Comparison of ENCODE assay signal across 25 cellular contexts in genomic region chr6:30895343-30895742, GRCh38. TPM values are rescaled to one million over a fixed set of nuclear protein-coding genes. Genes with fewer than 3 reads are reported as not detected.
"Had no signal": no experiment of that assay in that cellular context is flagged by ENCODE, and none has a peak within 500 bp of the region (broad histone marks: within the 10 kb centered on the region; RNA-seq: fewer than 3 reads in every experiment).

No MANE protein-coding gene starts in this region.

- H3K27ac Mint-ChIP-seq: activated CD4-positive, alpha-beta memory T cell treated with anti-CD3 and anti-CD28 coated beads, Interleukin-2, amount 10 ng/mL, durations not matched to agents 7 days and 5 days; activated naive CD4-positive, alpha-beta T cell treated with anti-CD3 and anti-CD28 coated beads for 36 hours; activated T-cell treated with anti-CD3 and anti-CD28 coated beads, Interleukin-2, amount 50 U/mL, for 24 hours; activated T-helper 2 cell treated with anti-CD3 and anti-CD28 coated beads, Interferon-gamma antibody, Interleukin-2, Interleukin-4, amounts not matched to agents 10 μg/mL and 5 μg/mL and 100 μg/mL, durations not matched to agents 14 hours and 24 hours and 36 hours; T-helper 2 cell treated with Interferon-gamma antibody and Interleukin-4, amounts not matched to agents 5 μg/mL and 100 μg/mL, for 36 hours had no signal

- H3K27ac ChIP-seq: coronary artery, gastrocnemius medialis, heart right ventricle, left ventricle myocardium inferior, ovary, suprapubic skin, vagina had no signal

- H3K4me3 ChIP-seq: coronary artery, gastrocnemius medialis, heart right ventricle, left ventricle myocardium inferior, ovary, suprapubic skin, vagina had no signal

- DNase-seq: activated CD4-positive, alpha-beta memory T cell treated with anti-CD3 and anti-CD28 coated beads, Interleukin-2, amount 10 ng/mL, durations not matched to agents 7 days and 5 days; activated CD4-positive, alpha-beta T cell treated with anti-CD3 and anti-CD28 coated beads for 4 hours; activated naive CD4-positive, alpha-beta T cell treated with anti-CD3 and anti-CD28 coated beads for 36 hours; activated T-cell treated with anti-CD3 and anti-CD28 coated beads, Interleukin-2, amount 50 U/mL, for 24 hours; gastrocnemius medialis; heart right ventricle; kidney glomerular epithelial cell; left ventricle myocardium inferior; stimulated activated CD4-positive, alpha-beta T cell treated with anti-CD3 and anti-CD28 coated beads, Interleukin-4, amount 100 ng/mL, for 4 hours; stimulated activated naive CD4-positive, alpha-beta T cell; trophoblast cell had no signal

- H3K9me3 Mint-ChIP-seq: activated CD4-positive, alpha-beta memory T cell treated with anti-CD3 and anti-CD28 coated beads, Interleukin-2, amount 10 ng/mL, durations not matched to agents 7 days and 5 days; activated naive CD4-positive, alpha-beta T cell treated with anti-CD3 and anti-CD28 coated beads for 36 hours; activated T-cell treated with anti-CD3 and anti-CD28 coated beads, Interleukin-2, amount 50 U/mL, for 24 hours; activated T-helper 2 cell treated with anti-CD3 and anti-CD28 coated beads, Interferon-gamma antibody, Interleukin-2, Interleukin-4, amounts not matched to agents 10 μg/mL and 5 μg/mL and 100 μg/mL, durations not matched to agents 14 hours and 24 hours and 36 hours; central memory CD8-positive, alpha-beta T cell; memory B cell; T-helper 2 cell treated with Interferon-gamma antibody and Interleukin-4, amounts not matched to agents 5 μg/mL and 100 μg/mL, for 36 hours had no signal

- H3K4me1 Mint-ChIP-seq: activated CD4-positive, alpha-beta memory T cell treated with anti-CD3 and anti-CD28 coated beads, Interleukin-2, amount 10 ng/mL, durations not matched to agents 7 days and 5 days; central memory CD8-positive, alpha-beta T cell had no signal

- H3K9me3 ChIP-seq: gastrocnemius medialis, heart right ventricle, left ventricle myocardium inferior, ovary, suprapubic skin, vagina had no signal

- H3K4me3 Mint-ChIP-seq: activated CD4-positive, alpha-beta memory T cell treated with anti-CD3 and anti-CD28 coated beads, Interleukin-2, amount 10 ng/mL, durations not matched to agents 7 days and 5 days; activated naive CD4-positive, alpha-beta T cell treated with anti-CD3 and anti-CD28 coated beads for 36 hours; activated T-cell treated with anti-CD3 and anti-CD28 coated beads, Interleukin-2, amount 50 U/mL, for 24 hours; central memory CD8-positive, alpha-beta T cell; memory B cell; T-helper 2 cell treated with Interferon-gamma antibody and Interleukin-4, amounts not matched to agents 5 μg/mL and 100 μg/mL, for 36 hours had no signal

- H3K27me3 ChIP-seq: gastrocnemius medialis, heart right ventricle, ovary, suprapubic skin, vagina had no signal

- ATAC-seq: esophagus mucosa, gastrocnemius medialis, heart right ventricle, sciatic nerve had no signal

- FAIRE-seq: TTC549 had no signal

- H3K27me3 Mint-ChIP-seq: activated T-cell treated with anti-CD3 and anti-CD28 coated beads, Interleukin-2, amount 50 U/mL, for 24 hours; central memory CD8-positive, alpha-beta T cell; memory B cell had no signal

- H3K4me1 ChIP-seq: gastrocnemius medialis, left ventricle myocardium inferior had no signal

- H3K36me3 ChIP-seq: ovary had no signal

RNA-seq across cellular contexts. Expression of gene SFTA2, which starts 36.6 kb away (rescaled TPM):
- total RNA-seq: activated CD4-positive, alpha-beta memory T cell treated with anti-CD3 and anti-CD28 coated beads, Interleukin-2, amount 10 ng/mL, durations not matched to agents 7 days and 5 days; activated naive CD4-positive, alpha-beta T cell treated with anti-CD3 and anti-CD28 coated beads for 36 hours; activated T-helper 2 cell treated with anti-CD3 and anti-CD28 coated beads, Interferon-gamma antibody, Interleukin-2, Interleukin-4, amounts not matched to agents 10 μg/mL and 5 μg/mL and 100 μg/mL, durations not matched to agents 14 hours and 24 hours and 36 hours; aorta; gastrocnemius medialis; heart right ventricle; left ventricle myocardium inferior; mononuclear cell; suprapubic skin; vagina had no signal
- polyA plus RNA-seq: heart right ventricle, neural cell, ovary had no signal

RNA-seq across cellular contexts. Expression of gene MUCL3, which starts 45.4 kb away (rescaled TPM):
- total RNA-seq: activated CD4-positive, alpha-beta memory T cell treated with anti-CD3 and anti-CD28 coated beads, Interleukin-2, amount 10 ng/mL, durations not matched to agents 7 days and 5 days; activated naive CD4-positive, alpha-beta T cell treated with anti-CD3 and anti-CD28 coated beads for 36 hours; activated T-helper 2 cell treated with anti-CD3 and anti-CD28 coated beads, Interferon-gamma antibody, Interleukin-2, Interleukin-4, amounts not matched to agents 10 μg/mL and 5 μg/mL and 100 μg/mL, durations not matched to agents 14 hours and 24 hours and 36 hours; aorta; gastrocnemius medialis; left ventricle myocardium inferior; mononuclear cell; suprapubic skin had no signal
- polyA plus RNA-seq: heart right ventricle, neural cell, ovary had no signal
